Comparison of ENCODE assay signal across 9 cellular contexts in genomic region chrX:16807548-16807947, GRCh38. TPM values are rescaled to one million over a fixed set of nuclear protein-coding genes. Genes with fewer than 3 reads are reported as not detected.
DNase-seq lines count a peak whose midpoint lies in the region; TF ChIP-seq lines count a peak whose summit lies in the region.
"Had no signal": no experiment of that assay in that cellular context is flagged by ENCODE, and none has a peak within 500 bp of the region (broad histone marks: within the 10 kb centered on the region; RNA-seq: fewer than 3 reads in every experiment).

No MANE protein-coding gene starts in this region.

- peaks cover 0 to 4% (median 0%) of the 10 kb centered on the region in 3 donors for H3K36me3 ChIP-seq in tibial nerve
- no peaks in the 10 kb centered on the region for H3K36me3 ChIP-seq in suprapubic skin

- H3K27ac ChIP-seq in tibial nerve, result peak overlapping the region in 3 of 4 donors; percentile 53 to 64 (median 62)
- no peak overlapping the region for H3K27ac ChIP-seq in suprapubic skin

- TF ChIP-seq POLR2A in tibial nerve (IDR thresholded peaks at IDR 0.05) (no peak), suprapubic skin (IDR thresholded peaks at IDR 0.05) (no peak)

- H3K4me1 ChIP-seq in tibial nerve (peaks cover 0 to 17% (median 3%) of the 10 kb centered on the region in 4 donors), suprapubic skin (peaks cover 3% of the 10 kb centered on the region)

- peak overlapping the region; percentile 6 for H3K27ac Mint-ChIP-seq in activated T-helper 1 cell treated with anti-CD3 and anti-CD28 coated beads, Interleukin-12 subunit alpha, Interleukin-12 subunit beta, Interleukin-2, Interleukin-4 antibody, amounts not matched to agents 30 ng/mL and 10 ng/mL and 1 ng/mL, durations not matched to agents 14 hours and 24 hours and 36 hours

- peak overlapping the region in 1 of 4 donors; percentile 34 for H3K4me3 ChIP-seq in tibial nerve
- no peak overlapping the region for H3K4me3 ChIP-seq in suprapubic skin

- no peaks in the 10 kb centered on the region for H3K9me3 Mint-ChIP-seq in activated T-helper 1 cell treated with anti-CD3 and anti-CD28 coated beads, Interleukin-12 subunit alpha, Interleukin-12 subunit beta, Interleukin-2, Interleukin-4 antibody, amounts not matched to agents 30 ng/mL and 10 ng/mL and 1 ng/mL, durations not matched to agents 14 hours and 24 hours and 36 hours

- H3K27me3 ChIP-seq in tibial nerve (no peaks in the 10 kb centered on the region), suprapubic skin (no peaks in the 10 kb centered on the region)

- peak; percentile 20 for DNase-seq in SIG-M5 treated with dmso at 0.1 percent for 504 hours (lab: John Stamatoyannopoulos, UW; ENCODE audit: unreplicated experiment)
- no peak for DNase-seq in SIG-M5 (lab: John Stamatoyannopoulos, UW)
- DNase-seq in activated T-helper 1 cell treated with anti-CD3 and anti-CD28 coated beads, Interleukin-12 subunit alpha, Interleukin-12 subunit beta, Interleukin-2, Interleukin-4 antibody, amounts not matched to agents 30 ng/mL and 10 ng/mL and 1 ng/mL, durations not matched to agents 14 hours and 24 hours and 36 hours (ENCODE audit: low spot score), result no peak
- peak; percentile 31 for DNase-seq in iPS-NIHi11 (ENCODE audit: low spot score)
- no peak for DNase-seq in tibial nerve (ENCODE audit: low spot score in 2 of 2)
- DNase-seq in suprapubic skin (ENCODE audit: low spot score in 2 of 2), result no peak
- no peak for DNase-seq in GM19240 (ENCODE audit: insufficient read length, low spot score)
- no peak for DNase-seq in activated CD4-positive, alpha-beta T cell treated with anti-CD3 and anti-CD28 coated beads for 1 hour
- DNase-seq: NCI-H1436 had no signal

- peaks cover 2% of the 10 kb centered on the region for H3K36me3 Mint-ChIP-seq in activated T-helper 1 cell treated with anti-CD3 and anti-CD28 coated beads, Interleukin-12 subunit alpha, Interleukin-12 subunit beta, Interleukin-2, Interleukin-4 antibody, amounts not matched to agents 30 ng/mL and 10 ng/mL and 1 ng/mL, durations not matched to agents 14 hours and 24 hours and 36 hours (ENCODE audit: low read depth)

- H3K27me3 Mint-ChIP-seq in activated T-helper 1 cell treated with anti-CD3 and anti-CD28 coated beads, Interleukin-12 subunit alpha, Interleukin-12 subunit beta, Interleukin-2, Interleukin-4 antibody, amounts not matched to agents 30 ng/mL and 10 ng/mL and 1 ng/mL, durations not matched to agents 14 hours and 24 hours and 36 hours (ENCODE audit: insufficient read depth), result no peaks in the 10 kb centered on the region

- no peak for TF ChIP-seq EP300 in tibial nerve (IDR thresholded peaks at IDR 0.05)
- no peak for TF ChIP-seq EP300 in suprapubic skin (IDR thresholded peaks at IDR 0.05)

- peaks cover 14% of the 10 kb centered on the region for H3K4me1 Mint-ChIP-seq in activated T-helper 1 cell treated with anti-CD3 and anti-CD28 coated beads, Interleukin-12 subunit alpha, Interleukin-12 subunit beta, Interleukin-2, Interleukin-4 antibody, amounts not matched to agents 30 ng/mL and 10 ng/mL and 1 ng/mL, durations not matched to agents 14 hours and 24 hours and 36 hours (ENCODE audit: low read depth)

- TF ChIP-seq CTCF in tibial nerve (IDR thresholded peaks at IDR 0.05) (no peak), suprapubic skin (IDR thresholded peaks at IDR 0.05) (no peak)

- H3K9me3 ChIP-seq in tibial nerve (no peaks in the 10 kb centered on the region), suprapubic skin (no peaks in the 10 kb centered on the region)

- H3K4me3 Mint-ChIP-seq in activated T-helper 1 cell treated with anti-CD3 and anti-CD28 coated beads, Interleukin-12 subunit alpha, Interleukin-12 subunit beta, Interleukin-2, Interleukin-4 antibody, amounts not matched to agents 30 ng/mL and 10 ng/mL and 1 ng/mL, durations not matched to agents 14 hours and 24 hours and 36 hours, result no peak overlapping the region

- intact Hi-C loops in activated T-helper 1 cell treated with anti-CD3 and anti-CD28 coated beads, Interleukin-12 subunit alpha, Interleukin-12 subunit beta, Interleukin-2, Interleukin-4 antibody, amounts not matched to agents 30 ng/mL and 10 ng/mL and 1 ng/mL, durations not matched to agents 14 hours and 24 hours and 36 hours (cut with micrococcal nuclease), result no loop called here

RNA-seq across cellular contexts. Expression of gene TXLNG, which starts 21.3 kb away (rescaled TPM):
- 23.8 and 25.4 TPM in 2 replicates for total RNA-seq in activated T-helper 1 cell treated with anti-CD3 and anti-CD28 coated beads, Interleukin-12 subunit alpha, Interleukin-12 subunit beta, Interleukin-2, Interleukin-4 antibody, amounts not matched to agents 30 ng/mL and 10 ng/mL and 1 ng/mL, durations not matched to agents 14 hours and 24 hours and 36 hours
- total RNA-seq in tibial nerve (10 to 100 TPM; 16.3 to 22.2 (median 20.0) TPM), suprapubic skin (10 to 100 TPM in 3 of 4 donors, 1 to 10 TPM in 1; 8.6 to 15.5 (median 14.5) TPM)

Comparison
In these comparisons a context has a peak if more than half of its experiments do, and no peak if none do; other contexts are left out.
1. DNase-seq: peak in SIG-M5 treated with dmso at 0.1 percent for 504 hours (single experiment) and iPS-NIHi11 (single experiment); none in SIG-M5 (single experiment), activated T-helper 1 cell treated with anti-CD3 and anti-CD28 coated beads, Interleukin-12 subunit alpha, Interleukin-12 subunit beta, Interleukin-2, Interleukin-4 antibody, amounts not matched to agents 30 ng/mL and 10 ng/mL and 1 ng/mL, durations not matched to agents 14 hours and 24 hours and 36 hours (single experiment), tibial nerve (0 of 2), suprapubic skin (0 of 2), GM19240 (single experiment) and activated CD4-positive, alpha-beta T cell treated with anti-CD3 and anti-CD28 coated beads for 1 hour (single experiment).